ENCODE assay signal across 8 cellular contexts in the genomic region with DNA sequence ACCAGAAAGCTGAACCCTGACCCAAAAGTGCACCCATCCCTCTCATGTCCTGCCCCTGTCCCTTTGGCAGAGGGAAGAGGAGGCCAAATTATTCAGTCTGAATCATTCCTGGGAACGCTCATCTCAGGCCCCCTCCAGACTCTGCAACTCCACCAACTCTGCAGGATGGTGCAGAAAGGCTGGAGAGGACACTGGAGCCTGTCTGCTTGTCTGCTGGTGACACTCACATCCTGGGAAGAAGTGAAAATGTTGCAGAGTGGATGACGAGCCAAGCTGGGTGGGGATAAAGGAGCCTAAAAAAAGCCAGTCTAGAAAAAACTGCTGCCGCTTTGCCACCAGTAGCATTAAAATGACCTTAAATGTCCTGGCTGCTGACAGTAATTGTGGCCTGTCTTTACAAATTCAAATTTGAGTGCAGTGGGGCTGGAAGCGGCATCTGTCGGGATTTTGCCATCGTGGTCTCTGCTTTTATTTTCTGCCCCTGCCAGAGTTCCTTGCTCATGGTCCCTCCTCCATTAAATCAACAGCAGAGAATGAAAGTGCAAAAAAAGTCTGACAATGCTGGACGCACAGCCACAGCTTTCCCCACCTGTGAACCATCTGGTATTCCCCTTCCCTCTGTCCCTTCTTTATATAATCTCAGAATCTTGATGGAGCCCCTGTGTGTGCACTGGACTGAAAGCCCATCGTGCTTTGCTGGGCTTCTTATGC.
A peak's percentile ranks its signal among the peaks of the same experiment; 100 is the strongest.
DNase-seq lines count a peak whose midpoint lies in the region; ATAC-seq and TF ChIP-seq lines count a peak whose summit lies in the region.

No MANE protein-coding gene starts in this region.

- H3K9me3 ChIP-seq in left lung, result no peaks in the 10 kb centered on the region

- peak overlapping the region; percentile 97 for H3K27ac Mint-ChIP-seq in activated naive CD4-positive, alpha-beta T cell treated with anti-CD3 and anti-CD28 coated beads, Interleukin-2, amount 50 U/mL, for 24 hours
- H3K27ac Mint-ChIP-seq in type B pancreatic cell (peak overlapping the region; percentile 75), progenitor cell of endocrine pancreas (no peak overlapping the region)

- in situ Hi-C loops in astrocyte of the spinal cord (cut with HindIII; ENCODE audit: low sequenced_read_pairs), result no loop called here

- H3K4me1 ChIP-seq in left lung, result peaks cover 38 to 67% of the 10 kb centered on the region in 2 donors

- intact Hi-C loops in left lung (cut with DNase I), result no loop called here

- H3K27me3 ChIP-seq in left lung, result no peaks in the 10 kb centered on the region

- DNase-seq in activated naive CD4-positive, alpha-beta T cell treated with anti-CD3 and anti-CD28 coated beads, Interleukin-2, amount 50 U/mL, for 16 hours, result no peak
- DNase-seq in astrocyte of the spinal cord (ENCODE audit: low read depth, low spot score) (peak; percentile 56), left lung (no peak), type B pancreatic cell (ENCODE audit: extremely low spot score, unreplicated experiment) (no peak), NCI-H1417 treated with DMSO at 0.1 percent for 48 hours (lab: John Stamatoyannopoulos, UW) (no peak), progenitor cell of endocrine pancreas (ENCODE audit: low spot score, unreplicated experiment) (no peak)

- H3K4me3 Mint-ChIP-seq in activated naive CD4-positive, alpha-beta T cell treated with anti-CD3 and anti-CD28 coated beads, Interleukin-2, amount 50 U/mL, for 24 hours, result peak overlapping the region; percentile 87
- peak overlapping the region; percentile 41 for H3K4me3 Mint-ChIP-seq in type B pancreatic cell
- no peak overlapping the region for H3K4me3 Mint-ChIP-seq in progenitor cell of endocrine pancreas (ENCODE audit: low read depth)

- TF ChIP-seq CTCF in astrocyte of the spinal cord (IDR thresholded peaks at IDR 0.05; ENCODE audit: low read depth, low read length), result no peak
- no peak for TF ChIP-seq CTCF in left lung (IDR thresholded peaks at IDR 0.05)
- TF ChIP-seq CTCF in type B pancreatic cell (conservative IDR thresholded peaks at IDR 0.05), result no peak
- TF ChIP-seq CTCF in progenitor cell of endocrine pancreas (IDR thresholded peaks at IDR 0.05; ENCODE audit: unreplicated experiment), result no peak

- H3K27me3 Mint-ChIP-seq in activated naive CD4-positive, alpha-beta T cell treated with anti-CD3 and anti-CD28 coated beads, Interleukin-2, amount 50 U/mL, for 24 hours, result no peaks in the 10 kb centered on the region
- H3K27me3 Mint-ChIP-seq in type B pancreatic cell (no peaks in the 10 kb centered on the region), progenitor cell of endocrine pancreas (no peaks in the 10 kb centered on the region)

- H3K4me3 ChIP-seq in astrocyte of the spinal cord (ENCODE audit: low read depth, low read length) (no peak overlapping the region), left lung (no peak overlapping the region)

- ATAC-seq in left lung, result no peak
- ATAC-seq in GM18868 (IDR thresholded peaks at IDR 0.05; ENCODE audit: unreplicated experiment), result no peak

- H3K9me3 Mint-ChIP-seq in activated naive CD4-positive, alpha-beta T cell treated with anti-CD3 and anti-CD28 coated beads, Interleukin-2, amount 50 U/mL, for 24 hours, result no peaks in the 10 kb centered on the region
- H3K9me3 Mint-ChIP-seq in type B pancreatic cell, result no peaks in the 10 kb centered on the region
- no peaks in the 10 kb centered on the region for H3K9me3 Mint-ChIP-seq in progenitor cell of endocrine pancreas (ENCODE audit: low read depth)

- peaks cover 27% of the 10 kb centered on the region for H3K36me3 Mint-ChIP-seq in activated naive CD4-positive, alpha-beta T cell treated with anti-CD3 and anti-CD28 coated beads, Interleukin-2, amount 50 U/mL, for 24 hours
- peaks cover 45% of the 10 kb centered on the region for H3K36me3 Mint-ChIP-seq in type B pancreatic cell
- peaks cover 28% of the 10 kb centered on the region for H3K36me3 Mint-ChIP-seq in progenitor cell of endocrine pancreas (ENCODE audit: insufficient read depth)

- peaks cover 96% of the 10 kb centered on the region for H3K4me1 Mint-ChIP-seq in activated naive CD4-positive, alpha-beta T cell treated with anti-CD3 and anti-CD28 coated beads, Interleukin-2, amount 50 U/mL, for 24 hours
- H3K4me1 Mint-ChIP-seq in type B pancreatic cell (ENCODE audit: unreplicated experiment), result peaks cover 30% of the 10 kb centered on the region
- H3K4me1 Mint-ChIP-seq in progenitor cell of endocrine pancreas (ENCODE audit: low read depth), result peaks cover 1% of the 10 kb centered on the region

- H3K36me3 ChIP-seq in left lung, result peaks cover 0 to 33% of the 10 kb centered on the region in 2 donors

- H3K27ac ChIP-seq in left lung, result peak overlapping the region; percentile 93 to 95
